ENCODE assay signal across 1 cellular context in genomic region chr7:30028749-30029635, GRCh38.
TF ChIP-seq lines count a peak whose summit lies in the region.

No MANE protein-coding gene starts in this region.

TF ChIP-seq in HEK293, 187 proteins besides CTCF, POLR2A, EP300 and RAD21 (continued from another document):
- TF ChIP-seq PATZ1 (tag by site-specific recombination; IDR thresholded peaks at IDR 0.05) (peak; percentile 68), ZBTB26 (tag by site-specific recombination; optimal IDR thresholded peaks at IDR 0.05) (peak; percentile 74), GLIS2 (tag by site-specific recombination; IDR thresholded peaks at IDR 0.05) (peak; percentile 53; the same call in 1 of the 2 replicates), OVOL3 (tag by site-specific recombination; IDR thresholded peaks at IDR 0.05) (no peak), SP2 (tag by site-specific recombination; IDR thresholded peaks at IDR 0.05) (peak; percentile 45), ZBTB8A (tag by site-specific recombination; IDR thresholded peaks at IDR 0.05) (peak; percentile 81), ZFHX2 (tag by site-specific recombination; conservative IDR thresholded peaks at IDR 0.05) (0 out of 2 replicates have a peak, but pooled peaks have one; percentile 8)
- TF ChIP-seq, protein P1, sequence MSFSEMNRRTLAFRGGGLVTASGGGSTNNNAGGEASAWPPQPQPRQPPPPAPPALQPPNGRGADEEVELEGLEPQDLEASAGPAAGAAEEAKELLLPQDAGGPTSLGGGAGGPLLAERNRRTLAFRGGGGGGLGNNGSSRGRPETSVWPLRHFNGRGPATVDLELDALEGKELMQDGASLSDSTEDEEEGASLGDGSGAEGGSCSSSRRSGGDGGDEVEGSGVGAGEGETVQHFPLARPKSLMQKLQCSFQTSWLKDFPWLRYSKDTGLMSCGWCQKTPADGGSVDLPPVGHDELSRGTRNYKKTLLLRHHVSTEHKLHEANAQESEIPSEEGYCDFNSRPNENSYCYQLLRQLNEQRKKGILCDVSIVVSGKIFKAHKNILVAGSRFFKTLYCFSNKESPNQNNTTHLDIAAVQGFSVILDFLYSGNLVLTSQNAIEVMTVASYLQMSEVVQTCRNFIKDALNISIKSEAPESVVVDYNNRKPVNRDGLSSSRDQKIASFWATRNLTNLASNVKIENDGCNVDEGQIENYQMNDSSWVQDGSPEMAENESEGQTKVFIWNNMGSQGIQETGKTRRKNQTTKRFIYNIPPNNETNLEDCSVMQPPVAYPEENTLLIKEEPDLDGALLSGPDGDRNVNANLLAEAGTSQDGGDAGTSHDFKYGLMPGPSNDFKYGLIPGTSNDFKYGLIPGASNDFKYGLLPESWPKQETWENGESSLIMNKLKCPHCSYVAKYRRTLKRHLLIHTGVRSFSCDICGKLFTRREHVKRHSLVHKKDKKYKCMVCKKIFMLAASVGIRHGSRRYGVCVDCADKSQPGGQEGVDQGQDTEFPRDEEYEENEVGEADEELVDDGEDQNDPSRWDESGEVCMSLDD (tag by site-specific recombination; IDR thresholded peaks at IDR 0.05) = no peak
- TF ChIP-seq, protein P2, sequence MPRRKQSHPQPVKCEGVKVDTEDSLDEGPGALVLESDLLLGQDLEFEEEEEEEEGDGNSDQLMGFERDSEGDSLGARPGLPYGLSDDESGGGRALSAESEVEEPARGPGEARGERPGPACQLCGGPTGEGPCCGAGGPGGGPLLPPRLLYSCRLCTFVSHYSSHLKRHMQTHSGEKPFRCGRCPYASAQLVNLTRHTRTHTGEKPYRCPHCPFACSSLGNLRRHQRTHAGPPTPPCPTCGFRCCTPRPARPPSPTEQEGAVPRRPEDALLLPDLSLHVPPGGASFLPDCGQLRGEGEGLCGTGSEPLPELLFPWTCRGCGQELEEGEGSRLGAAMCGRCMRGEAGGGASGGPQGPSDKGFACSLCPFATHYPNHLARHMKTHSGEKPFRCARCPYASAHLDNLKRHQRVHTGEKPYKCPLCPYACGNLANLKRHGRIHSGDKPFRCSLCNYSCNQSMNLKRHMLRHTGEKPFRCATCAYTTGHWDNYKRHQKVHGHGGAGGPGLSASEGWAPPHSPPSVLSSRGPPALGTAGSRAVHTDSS (tag by site-specific recombination; IDR thresholded peaks at IDR 0.05) = no peak
